In genomic region chr9:113373676-113374392, GRCh38 we compare ENCODE assay signal across 1 cellular context.
TF ChIP-seq lines count a peak whose summit lies in the region.

No MANE protein-coding gene starts in this region.

TF ChIP-seq in GM12878, 131 proteins besides CTCF, POLR2A, EP300 and RAD21:
- TF ChIP-seq PBX3 (IDR thresholded peaks at IDR 0.05; ENCODE audit: insufficient replicate concordance, low read depth, low read length) (no peak), ETV6 (conservative IDR thresholded peaks at IDR 0.05 in 1 of 2, IDR thresholded peaks at IDR 0.05 in 1 of 2; ENCODE audit: borderline replicate concordance in 1 of 2, low read depth in 1 of 2) (no peak), MLLT1 (IDR thresholded peaks at IDR 0.05) (no peak), MTA3 (IDR thresholded peaks at IDR 0.05; ENCODE audit: borderline replicate concordance, low read length) (no peak), ZBTB11 (CRISPR knock-in tag; IDR thresholded peaks at IDR 0.05) (no peak), TCF3 (IDR thresholded peaks at IDR 0.05; ENCODE audit: borderline replicate concordance, insufficient read depth, low read depth, low read length) (no peak), POU2F2 (IDR thresholded peaks at IDR 0.05; ENCODE audit: borderline replicate concordance, low read depth, low read length) (no peak), IRF4 (IDR thresholded peaks at IDR 0.05; ENCODE audit: low read depth, low read length) (no peak)
TF ChIP-seq in GM12878: peak in this region for 0.
